14 cellular contexts compared by ENCODE assay signal in the genomic region with DNA sequence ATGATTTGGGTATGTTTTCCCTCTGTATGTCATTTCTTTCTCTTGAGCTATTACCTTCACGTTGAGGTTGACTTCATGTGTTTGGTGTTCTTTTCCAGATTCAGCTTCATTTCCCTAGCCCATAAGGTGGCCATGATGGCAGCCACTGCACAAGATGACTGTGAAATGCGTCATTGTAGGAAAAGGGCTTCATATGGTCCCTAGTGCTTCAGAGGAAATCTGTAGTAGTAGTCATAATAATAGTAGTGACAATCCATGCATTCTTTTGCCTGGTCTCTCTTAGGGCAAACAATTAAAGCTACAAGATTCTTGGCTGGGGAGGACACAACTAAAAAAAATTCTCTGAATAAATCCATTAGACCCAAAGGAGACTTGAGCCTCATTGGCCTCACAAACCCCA. TPM values are rescaled to one million over a fixed set of nuclear protein-coding genes. Genes with fewer than 3 reads are reported as not detected.
"Had no signal": no experiment of that assay in that cellular context is flagged by ENCODE, and none has a peak within 500 bp of the region (broad histone marks: within the 10 kb centered on the region; RNA-seq: fewer than 3 reads in every experiment).

No MANE protein-coding gene starts in this region.

- H3K9me3 ChIP-seq: ascending aorta, neutrophil, transverse colon had no signal

- H3K27ac ChIP-seq: ascending aorta, cardiac muscle cell, neutrophil, transverse colon had no signal

- H3K9me3 Mint-ChIP-seq: naive thymus-derived CD8-positive, alpha-beta T cell; T-cell had no signal

- H3K4me1 ChIP-seq: ascending aorta, transverse colon had no signal

- H3K36me3 Mint-ChIP-seq: naive thymus-derived CD8-positive, alpha-beta T cell; T-cell had no signal

- H3K27ac Mint-ChIP-seq: naive thymus-derived CD8-positive, alpha-beta T cell; T-cell had no signal

- H3K4me3 ChIP-seq: ascending aorta, cardiac muscle cell, transverse colon had no signal

- DNase-seq: activated CD4-positive, alpha-beta T cell treated with anti-CD3 and anti-CD28 coated beads, Interleukin-2, amount 50 U/mL, for 48 hours; activated CD4-positive, CD25-positive, alpha-beta regulatory T cell treated with anti-CD3 and anti-CD28 coated beads, Interleukin-2, amount 50 U/mL, for 72 hours; activated T-cell treated with anti-CD3 and anti-CD28 coated beads, Interleukin-2, amount 50 U/mL, for 48 hours; hippocampal formation; naive thymus-derived CD8-positive, alpha-beta T cell; stimulated activated CD4-positive, alpha-beta T cell treated with anti-CD3 and anti-CD28 coated beads, Interleukin-2, amount 100 ng/mL, for 48 hours; stimulated activated naive CD4-positive, alpha-beta T cell; T-cell; T-helper 9 cell; transverse colon had no signal

- H3K36me3 ChIP-seq: ascending aorta, cardiac muscle cell, neutrophil, transverse colon had no signal

- ATAC-seq: naive thymus-derived CD8-positive, alpha-beta T cell; T-cell had no signal

- H3K27me3 ChIP-seq: ascending aorta, cardiac muscle cell, neutrophil, transverse colon had no signal

- H3K4me3 Mint-ChIP-seq: naive thymus-derived CD8-positive, alpha-beta T cell; T-cell had no signal

RNA-seq across cellular contexts. Expression of gene AOX1, which starts 28.4 kb away (rescaled TPM):
- total RNA-seq: cardiac muscle cell; mononuclear cell; naive thymus-derived CD8-positive, alpha-beta T cell had no signal
- polyA plus RNA-seq: cardiac muscle cell; naive thymus-derived CD8-positive, alpha-beta T cell had no signal
